ENCODE assay signal across 9 cellular contexts in the genomic region with DNA sequence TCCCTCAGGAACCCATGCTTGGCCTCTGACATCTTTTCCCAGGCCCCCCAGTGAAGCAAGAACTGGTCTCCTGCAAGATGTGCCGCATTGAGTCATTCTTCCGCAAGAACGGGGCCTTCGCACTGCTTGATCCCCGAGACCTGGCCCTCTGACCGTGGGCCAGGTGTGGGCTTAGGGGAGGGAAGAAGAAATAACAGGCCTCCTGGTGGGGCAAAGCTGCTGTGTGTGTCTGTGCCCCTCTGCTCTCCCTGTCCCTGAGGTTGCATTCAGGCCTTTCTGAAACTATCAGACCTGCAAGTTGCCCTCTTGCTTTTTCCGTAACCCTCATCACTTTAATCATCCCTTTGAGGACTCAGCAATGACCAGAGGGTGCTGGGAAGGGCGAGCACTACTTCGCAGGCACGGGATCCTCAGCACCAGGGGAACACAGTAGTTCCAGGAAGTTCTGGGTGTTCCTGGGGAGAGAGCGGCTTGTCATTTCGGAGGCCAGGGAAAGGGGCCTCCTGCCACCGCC. TPM values are rescaled to one million over a fixed set of nuclear protein-coding genes. Genes with fewer than 3 reads are reported as not detected.
A peak's percentile ranks its signal among the peaks of the same experiment; 100 is the strongest.
DNase-seq lines count a peak whose midpoint lies in the region; ATAC-seq and TF ChIP-seq lines count a peak whose summit lies in the region.
"Had no signal": no experiment of that assay in that cellular context is flagged by ENCODE, and none has a peak within 500 bp of the region (broad histone marks: within the 10 kb centered on the region; RNA-seq: fewer than 3 reads in every experiment).

No MANE protein-coding gene starts in this region.

- no peaks in the 10 kb centered on the region for H3K27me3 ChIP-seq in breast epithelium

- peaks cover 12% of the 10 kb centered on the region for H3K36me3 Mint-ChIP-seq in activated naive CD4-positive, alpha-beta T cell treated with anti-CD3 and anti-CD28 coated beads, Interleukin-2, amount 10 ng/mL, durations not matched to agents 7 days and 5 days

- H3K4me1 ChIP-seq in breast epithelium (peaks cover 4 to 5% of the 10 kb centered on the region in 2 donors), mesodermal cell (ENCODE audit: control insufficient read depth, insufficient read depth, low read length, poor library complexity, severe bottlenecking) (peaks cover 8% of the 10 kb centered on the region), urinary bladder (ENCODE audit: insufficient read depth) (no peaks in the 10 kb centered on the region)

- no peak for TF ChIP-seq POLR2A in breast epithelium (IDR thresholded peaks at IDR 0.05)

- H3K4me3 Mint-ChIP-seq in activated naive CD4-positive, alpha-beta T cell treated with anti-CD3 and anti-CD28 coated beads, Interleukin-2, amount 10 ng/mL, durations not matched to agents 7 days and 5 days: peak overlapping the region; percentile 52

- H3K9me3 ChIP-seq in breast epithelium (no peaks in the 10 kb centered on the region), mesodermal cell (ENCODE audit: control insufficient read depth, low read length) (no peaks in the 10 kb centered on the region)
- H3K9me3 ChIP-seq: SJSA1 had no signal

- no peak for TF ChIP-seq CTCF in breast epithelium (IDR thresholded peaks at IDR 0.05)

- H3K4me1 Mint-ChIP-seq in activated naive CD4-positive, alpha-beta T cell treated with anti-CD3 and anti-CD28 coated beads, Interleukin-2, amount 10 ng/mL, durations not matched to agents 7 days and 5 days: peaks cover 28% of the 10 kb centered on the region

- H3K27ac Mint-ChIP-seq in activated naive CD4-positive, alpha-beta T cell treated with anti-CD3 and anti-CD28 coated beads, Interleukin-2, amount 10 ng/mL, durations not matched to agents 7 days and 5 days: no peak overlapping the region

- H3K4me3 ChIP-seq in breast epithelium: peak overlapping the region; percentile 52 to 74 (median 62)
- H3K4me3 ChIP-seq in mesodermal cell (ENCODE audit: extremely low read depth, insufficient read depth, low read length, poor library complexity, severe bottlenecking): peak overlapping the region; percentile 39
- peak overlapping the region; percentile 40 for H3K4me3 ChIP-seq in urinary bladder (ENCODE audit: low read depth, low read length)
- H3K4me3 ChIP-seq: SJSA1 had no signal

- DNase-seq in activated naive CD4-positive, alpha-beta T cell treated with anti-CD3 and anti-CD28 coated beads, Interleukin-2, amount 10 ng/mL, durations not matched to agents 7 days and 5 days: no peak
- DNase-seq in activated naive CD4-positive, alpha-beta T cell treated with anti-CD3 and anti-CD28 coated beads, Interleukin-2, amount 50 U/mL, for 16 hours: no peak
- DNase-seq in breast epithelium (ENCODE audit: low spot score in 2 of 2): no peak
- no peak for DNase-seq in NAMALWA (ENCODE audit: low spot score)
- no peak for DNase-seq in OCI-M1 (lab: John Stamatoyannopoulos, UW)

- H3K27me3 Mint-ChIP-seq in activated naive CD4-positive, alpha-beta T cell treated with anti-CD3 and anti-CD28 coated beads, Interleukin-2, amount 10 ng/mL, durations not matched to agents 7 days and 5 days: peaks cover 50% of the 10 kb centered on the region

- no peaks in the 10 kb centered on the region for H3K9me3 Mint-ChIP-seq in activated naive CD4-positive, alpha-beta T cell treated with anti-CD3 and anti-CD28 coated beads, Interleukin-2, amount 10 ng/mL, durations not matched to agents 7 days and 5 days

- intact Hi-C loops in breast epithelium (cut with DNase I; ENCODE audit: low total_unique reads): no loop called here

- no peak for ATAC-seq in GM21515 (IDR thresholded peaks at IDR 0.05; ENCODE audit: unreplicated experiment)

- WGBS in mesodermal cell (ENCODE audit: insufficient coverage in 2 of 2), 2 experiments: 42 to 53% methylated on average over 9 to 11 of the region's 13 CpGs
- 56% methylated on average over 13 of the region's 13 CpGs for WGBS in urinary bladder

- CTCF ChIA-PET in activated naive CD4-positive, alpha-beta T cell treated with anti-CD3 and anti-CD28 coated beads, Interleukin-2, amount 10 ng/mL, durations not matched to agents 7 days and 5 days (lab: Charles Lee): interaction anchor here (1.5 to 3.2 kb wide), 2 partner anchors 11 to 14 kb away, joined by 7 to 12 read pairs; no protein-coding TSS in a partner anchor

- H3K36me3 ChIP-seq in breast epithelium: no peaks in the 10 kb centered on the region
- H3K36me3 ChIP-seq in mesodermal cell (ENCODE audit: control insufficient read depth, insufficient read depth, low read length): peaks cover 19% of the 10 kb centered on the region
- no peaks in the 10 kb centered on the region for H3K36me3 ChIP-seq in urinary bladder (ENCODE audit: insufficient read depth)

- no peak overlapping the region for H3K27ac ChIP-seq in breast epithelium
- H3K27ac ChIP-seq in mesodermal cell (ENCODE audit: low read depth, low read length, severe bottlenecking): no peak overlapping the region
- H3K27ac ChIP-seq in urinary bladder (ENCODE audit: low read depth): no peak overlapping the region
- H3K27ac ChIP-seq: SJSA1 had no signal

RNA-seq across cellular contexts. Expression of gene ATP6V1F, which starts 6.0 kb away (rescaled TPM):
- 100 to 1,000 TPM; 117 to 174 (median 127) TPM for total RNA-seq in breast epithelium
- polyA plus RNA-seq in mesodermal cell (2013, experiment 1 of 2): 134 TPM
- 119 TPM for polyA plus RNA-seq in mesodermal cell (2013, experiment 2 of 2)
- 38.2 TPM for total RNA-seq in urinary bladder
- polyA plus RNA-seq in urinary bladder: 183 TPM

RNA-seq across cellular contexts. Expression of gene FLNC, which starts 38.5 kb away (rescaled TPM):
- 1 to 10 TPM; 5.1 to 7.5 (median 6.0) TPM for total RNA-seq in breast epithelium
- 147 TPM for polyA plus RNA-seq in mesodermal cell (2013, experiment 1 of 2)
- polyA plus RNA-seq in mesodermal cell (2013, experiment 2 of 2): 116 TPM
- 136 TPM for total RNA-seq in urinary bladder
- 336 TPM for polyA plus RNA-seq in urinary bladder

RNA-seq across cellular contexts. Expression of gene KCP, which starts 41.8 kb away (rescaled TPM):
- total RNA-seq in breast epithelium (1 to 10 TPM in 1 of 3 donors, under 1 TPM in 2; 0.33 to 2.2 (median 0.88) TPM), urinary bladder (1.4 TPM)
- polyA plus RNA-seq in mesodermal cell (2013, experiment 1 of 2): 14.8 TPM
- polyA plus RNA-seq in mesodermal cell (2013, experiment 2 of 2): 11.8 TPM
- 0.42 TPM for polyA plus RNA-seq in urinary bladder
- total RNA-seq: SJSA1 had no signal

Comparison
In these comparisons a context has a peak if more than half of its experiments do, and no peak if none do; other contexts are left out.
1. RNA of gene FLNC, which starts 38.5 kb away (total RNA-seq): 136 TPM in urinary bladder (single experiment); 5.1 to 7.5 TPM in breast epithelium; every median in the first group is over 10 times any median in the second.
2. Peak in every context shown above with its lines, with median percentiles within 50 percentile points of each other: H3K4me3 ChIP-seq.